ENCODE assay signal across 8 cellular contexts in the genomic region with DNA sequence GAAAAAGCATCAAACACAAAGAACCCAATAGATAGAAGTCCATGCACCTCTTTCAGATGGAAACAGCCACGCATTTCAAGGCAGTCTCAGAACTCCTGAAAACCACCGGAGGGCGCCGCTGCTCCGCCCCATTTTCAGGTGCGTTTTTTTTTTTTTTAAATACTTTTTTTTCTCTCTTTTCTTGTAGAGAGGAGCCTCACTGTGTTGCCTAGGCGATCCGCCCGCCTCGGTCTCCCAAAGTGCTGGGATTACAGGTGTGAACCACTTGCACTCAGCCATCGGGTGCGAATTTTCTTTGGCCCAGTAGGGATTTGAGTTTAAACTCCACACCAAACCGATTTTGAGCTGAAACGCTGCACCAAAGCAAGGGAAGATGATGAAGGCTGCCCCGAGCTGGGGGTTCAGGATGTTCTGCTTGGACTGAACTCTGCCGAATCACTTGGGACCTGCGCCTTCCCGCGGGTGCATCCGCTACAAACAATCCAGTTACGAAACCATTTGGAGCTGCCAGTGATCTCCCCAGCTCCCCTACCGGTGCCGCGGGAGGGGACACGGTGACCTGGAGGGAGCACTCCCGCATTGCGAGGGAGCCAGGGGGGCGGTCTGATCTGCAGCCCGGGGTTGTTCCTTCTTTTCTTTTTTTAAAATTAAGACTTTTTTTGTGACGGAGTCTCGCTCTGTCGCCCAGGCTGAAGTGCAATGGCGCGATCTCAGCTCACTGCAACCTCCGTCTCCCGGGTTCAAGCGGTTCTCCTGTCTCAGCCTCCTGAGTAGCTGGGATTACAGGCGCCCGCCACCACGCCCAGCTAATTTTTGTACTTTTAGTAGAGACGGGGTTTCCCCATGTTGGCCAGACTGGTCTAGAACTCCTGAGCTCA. TPM values are rescaled to one million over a fixed set of nuclear protein-coding genes. Genes with fewer than 3 reads are reported as not detected.
DNase-seq lines count a peak whose midpoint lies in the region; ATAC-seq lines count a peak whose summit lies in the region.

No MANE protein-coding gene starts in this region.

- H4K20me1 ChIP-seq in BLaER1 (no peaks in the 10 kb centered on the region), Karpas-422 (ENCODE audit: insufficient read depth, low read depth, low read length) (no peaks in the 10 kb centered on the region)

- H3K79me2 ChIP-seq in Karpas-422 (ENCODE audit: low read length): no peaks in the 10 kb centered on the region

- H3K27ac ChIP-seq in BLaER1 (no peak overlapping the region), Karpas-422 (ENCODE audit: low read length) (no peak overlapping the region)

- H3K9me3 ChIP-seq in BLaER1: peaks cover 47% of the 10 kb centered on the region
- H3K9me3 ChIP-seq in Karpas-422 (ENCODE audit: low read length): no peaks in the 10 kb centered on the region

- DNase-seq in Karpas-422: peak; percentile 86
- DNase-seq in T follicular helper cell (ENCODE audit: low read depth): peak; percentile 43
- peak; percentile 18 for DNase-seq in amniotic stem cell (lab: John Stamatoyannopoulos, UW)
- peak; percentile 55 for DNase-seq in hepatic stellate cell (ENCODE audit: low spot score)
- peak; percentile 52 for DNase-seq in putamen (ENCODE audit: low spot score)

- ATAC-seq in GM19455 (IDR thresholded peaks at IDR 0.05; ENCODE audit: unreplicated experiment): peak; percentile 44
- no peak for ATAC-seq in HG03045 (IDR thresholded peaks at IDR 0.05; ENCODE audit: unreplicated experiment)

- H3K27me3 ChIP-seq in BLaER1 (peaks cover 46% of the 10 kb centered on the region), Karpas-422 (ENCODE audit: low read length) (no peaks in the 10 kb centered on the region)

- H2AFZ ChIP-seq in Karpas-422 (ENCODE audit: low read length): peak overlapping the region; percentile 47; the same call in 1 of the 2 replicates

- H3K4me2 ChIP-seq in BLaER1: peak overlapping the region; percentile 72
- peak overlapping the region; percentile 61 for H3K4me2 ChIP-seq in Karpas-422 (ENCODE audit: low read depth, low read length, poor library complexity, severe bottlenecking)

- H3K9ac ChIP-seq in BLaER1 (no peak overlapping the region), Karpas-422 (ENCODE audit: low read length) (peak overlapping the region; percentile 48)

- no peaks in the 10 kb centered on the region for H3K36me3 ChIP-seq in BLaER1
- H3K36me3 ChIP-seq in Karpas-422 (ENCODE audit: insufficient read depth, low read length): no peaks in the 10 kb centered on the region

- H3K4me3 ChIP-seq in BLaER1 (peak overlapping the region; percentile 56), Karpas-422 (ENCODE audit: low read length) (peak overlapping the region; percentile 63)

- H3K9me2 ChIP-seq in Karpas-422 (replicated peaks; ENCODE audit: insufficient read depth, low read length): no peaks in the 10 kb centered on the region

- H3K4me1 ChIP-seq in BLaER1: peaks cover 12% of the 10 kb centered on the region
- H3K4me1 ChIP-seq in Karpas-422 (ENCODE audit: low read length): peaks cover 4% of the 10 kb centered on the region

RNA-seq across cellular contexts. Expression of a gene that starts 1.4 kb away (rescaled TPM):
- not detected in 2 replicates for total RNA-seq in Karpas-422 (2014; rRNA removed; shearing (Covaris generic); ENCODE audit: low replicate concordance)

RNA-seq across cellular contexts. Expression of a gene that starts 33.0 kb away (rescaled TPM):
- total RNA-seq in Karpas-422 (2014; rRNA removed; shearing (Covaris generic); ENCODE audit: low replicate concordance): 8.7 and 10.2 TPM in 2 replicates

Comparison
In these comparisons a context has a peak if more than half of its experiments do, and no peak if none do; other contexts are left out.
1. DNase-seq: peak in every context shown above with its lines; median percentile 86 in Karpas-422; 55 in hepatic stellate cell; 52 in putamen; 43 in T follicular helper cell; 18 in amniotic stem cell.